In the genomic region with DNA sequence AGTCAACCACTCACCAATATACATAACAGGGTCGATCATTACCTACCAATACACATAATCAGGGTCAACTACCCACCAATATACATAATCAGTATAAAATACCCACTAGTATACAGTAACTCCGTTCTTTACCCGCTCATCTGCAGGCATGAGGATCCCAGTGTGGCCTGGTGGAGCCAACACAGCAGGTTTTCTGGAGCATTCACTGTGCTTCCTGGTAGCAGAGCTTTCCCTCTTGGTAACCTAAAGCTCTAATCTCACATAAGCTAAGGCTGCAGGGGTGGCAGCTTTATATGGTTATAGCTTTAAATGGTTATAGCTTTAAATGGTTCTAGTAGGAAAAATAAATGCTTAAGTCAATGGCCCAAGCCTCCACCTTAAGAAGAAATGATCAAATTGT, we compare ENCODE assay signal across 24 cellular contexts. TPM values are rescaled to one million over a fixed set of nuclear protein-coding genes. Genes with fewer than 3 reads are reported as not detected.
"Had no signal": no experiment of that assay in that cellular context is flagged by ENCODE, and none has a peak within 500 bp of the region (broad histone marks: within the 10 kb centered on the region; RNA-seq: fewer than 3 reads in every experiment).

No MANE protein-coding gene starts in this region.

- H3K9me3 ChIP-seq: mucosa of descending colon, suprapubic skin, transverse colon, uterus had no signal

- DNase-seq: activated B cell treated with CpG ODN at 0.5 μM for 24 hours; activated CD4-positive, alpha-beta T cell treated with anti-CD3 and anti-CD28 coated beads, Interleukin-2, amount 10 ng/mL, durations not matched to agents 24 days and 14 days; activated naive CD4-positive, alpha-beta T cell; activated naive CD8-positive, alpha-beta T cell treated with anti-CD3 and anti-CD28 coated beads for 36 hours; activated T-cell treated with anti-CD3 and anti-CD28 coated beads for 4 hours; amniotic stem cell; effector CD8-positive, alpha-beta T cell; heart right ventricle; immature natural killer cell; mesenchymal stem cell; mucosa of descending colon; naive B cell; retina; T-helper 9 cell; transverse colon; uterus had no signal

- H3K27me3 ChIP-seq: transverse colon, uterus had no signal

- H3K4me1 ChIP-seq: suprapubic skin, transverse colon, uterus had no signal

- ATAC-seq: esophagus mucosa, mucosa of descending colon had no signal

- H3K4me3 ChIP-seq: heart right ventricle, mucosa of descending colon, suprapubic skin, transverse colon, uterus had no signal

- H3K27ac ChIP-seq: suprapubic skin, transverse colon, uterus had no signal

- H3K36me3 ChIP-seq: heart right ventricle, suprapubic skin, transverse colon, uterus had no signal

RNA-seq across cellular contexts. Expression of a gene that starts 11.9 kb away (rescaled TPM):
- total RNA-seq: activated B cell treated with CpG ODN at 0.5 μM for 24 hours; activated CD4-positive, alpha-beta T cell treated with anti-CD3 and anti-CD28 coated beads, Interleukin-2, amount 10 ng/mL, durations not matched to agents 24 days and 14 days; activated naive CD8-positive, alpha-beta T cell treated with anti-CD3 and anti-CD28 coated beads for 36 hours; cerebellum; esophagus mucosa; lower leg skin; mucosa of descending colon; neural crest cell; omental fat pad; skeletal muscle tissue; suprapubic skin; transverse colon had no signal

RNA-seq across cellular contexts. Expression of a gene that starts 12.8 kb away (rescaled TPM):
- total RNA-seq: activated B cell treated with CpG ODN at 0.5 μM for 24 hours; activated CD4-positive, alpha-beta T cell treated with anti-CD3 and anti-CD28 coated beads, Interleukin-2, amount 10 ng/mL, durations not matched to agents 24 days and 14 days; activated naive CD8-positive, alpha-beta T cell treated with anti-CD3 and anti-CD28 coated beads for 36 hours; cerebellum; esophagus mucosa; heart right ventricle; mucosa of descending colon; neural crest cell; omental fat pad; posterior vena cava; skeletal muscle tissue; transverse colon; uterus had no signal

RNA-seq across cellular contexts. Expression of a gene that starts 28.5 kb away (rescaled TPM):
- total RNA-seq: activated B cell treated with CpG ODN at 0.5 μM for 24 hours; activated CD4-positive, alpha-beta T cell treated with anti-CD3 and anti-CD28 coated beads, Interleukin-2, amount 10 ng/mL, durations not matched to agents 24 days and 14 days; activated naive CD8-positive, alpha-beta T cell treated with anti-CD3 and anti-CD28 coated beads for 36 hours; cerebellum; esophagus mucosa; heart right ventricle; mucosa of descending colon; neural crest cell; omental fat pad; posterior vena cava; skeletal muscle tissue; transverse colon; uterus had no signal
